Comparison of ENCODE assay signal across 11 cellular contexts in the genomic region with DNA sequence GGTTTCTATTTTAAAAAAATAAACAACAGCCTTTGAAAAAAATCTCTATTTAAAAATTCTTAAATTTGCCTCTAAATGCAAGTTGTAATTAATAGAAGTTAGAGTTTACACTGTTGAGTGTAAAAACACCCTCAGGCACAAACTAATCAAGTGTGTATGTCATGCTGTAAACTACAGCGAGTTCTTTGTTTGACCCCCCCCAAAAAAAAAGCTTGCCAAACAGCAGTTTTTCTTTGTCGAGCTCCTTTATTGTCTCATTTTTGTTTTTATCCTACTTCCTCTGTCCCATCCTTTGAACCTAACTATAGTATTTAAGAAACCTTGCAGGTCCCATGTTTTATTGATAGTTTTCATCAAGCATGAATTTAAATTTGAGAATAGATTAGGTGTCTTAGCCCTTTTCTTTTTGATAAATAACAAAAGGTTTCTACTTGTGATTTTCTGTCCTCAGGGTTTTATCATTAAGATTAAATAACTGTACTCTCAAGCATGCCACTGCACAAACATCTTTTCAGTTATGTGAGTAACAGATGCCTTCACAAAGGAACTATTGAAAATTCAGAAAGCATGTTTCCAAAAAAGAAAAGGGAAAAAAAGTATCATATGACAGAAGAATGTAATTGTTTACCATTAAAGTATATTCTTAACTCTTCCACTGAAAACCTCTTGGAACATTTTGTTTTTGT.
DNase-seq lines count a peak whose midpoint lies in the region; ATAC-seq and TF ChIP-seq lines count a peak whose summit lies in the region.
"Had no signal": no experiment of that assay in that cellular context is flagged by ENCODE, and none has a peak within 500 bp of the region (broad histone marks: within the 10 kb centered on the region; RNA-seq: fewer than 3 reads in every experiment).

No MANE protein-coding gene starts in this region.

- H3F3A ChIP-seq in SK-N-SH (replicated peaks; ENCODE audit: insufficient read depth) = peaks cover 60% of the 10 kb centered on the region

- peaks cover 36 to 69% of the 10 kb centered on the region in 2 experiments for H3K4me1 ChIP-seq in SK-N-SH (ENCODE audit: control insufficient read depth in 1 of 2, insufficient read depth in 2 of 2, low read depth in 1 of 2, low read length in 1 of 2)

- no peak overlapping the region; the same call in 1 of the 2 replicates for H3K9ac ChIP-seq in SK-N-SH

- peak overlapping the region; percentile 47 to 79; a peak in 3 of 4 replicates for H3K27ac ChIP-seq in SK-N-SH (ENCODE audit: low read depth in 2 of 2, low read length in 1 of 2)

- H3K4me3 ChIP-seq in SK-N-SH (ENCODE audit: low read depth in 2 of 2, low read length in 1 of 2) = no peak overlapping the region

- peaks cover 79% of the 10 kb centered on the region for H3K79me2 ChIP-seq in SK-N-SH (ENCODE audit: insufficient read depth)

- H3K4me2 ChIP-seq in SK-N-SH = peak overlapping the region; percentile 34; the same call in 1 of the 2 replicates

- H3K9me3 ChIP-seq in SK-N-SH = no peaks in the 10 kb centered on the region

- H3K27me3 ChIP-seq in SK-N-SH (ENCODE audit: insufficient read depth) = no peaks in the 10 kb centered on the region

- no peak for DNase-seq in SK-N-SH
- peak; percentile 57 for DNase-seq in SK-MEL-5 (ENCODE audit: low read depth, low spot score)
- peak; percentile 52 for DNase-seq in globus pallidus (ENCODE audit: low spot score)
- no peak for DNase-seq in stimulated activated effector memory CD8-positive, alpha-beta T cell treated with anti-CD3 and anti-CD28 coated beads, Interleukin-12 subunit alpha, Interleukin-12 subunit beta, amount 100 ng/mL, for 72 hours (ENCODE audit: low spot score in 2 of 2)
- no peak for DNase-seq in GM20000 (ENCODE audit: low spot score)
- DNase-seq: DMS79, KBM-7, left colon had no signal

- POLR2A ChIA-PET in SK-N-SH (lab: Yijun Ruan, JAX) = no interaction called here

- H3K4me3 Mint-ChIP-seq in stimulated activated effector memory CD8-positive, alpha-beta T cell treated with anti-CD3 and anti-CD28 coated beads, Interleukin-12 subunit alpha, Interleukin-12 subunit beta, amount 100 ng/mL, for 72 hours = no peak overlapping the region

- ATAC-seq in SK-N-SH treated with all-trans-retinoic acid at 6 μM for 48 hours (no peak), HG02885 (IDR thresholded peaks at IDR 0.05; ENCODE audit: poor library complexity, unreplicated experiment) (no peak), GM19452 (IDR thresholded peaks at IDR 0.05; ENCODE audit: unreplicated experiment) (no peak)
- ATAC-seq in stimulated activated effector memory CD8-positive, alpha-beta T cell treated with anti-CD3 and anti-CD28 coated beads, Interleukin-12 subunit alpha, Interleukin-12 subunit beta, amount 100 ng/mL, for 72 hours = no peak
- ATAC-seq: left colon had no signal

- H3K36me3 ChIP-seq in SK-N-SH (replicated peaks in 1 of 2; ENCODE audit: control insufficient read depth in 1 of 2, insufficient read depth in 2 of 2, low read length in 1 of 2) = peaks cover 35 to 36% of the 10 kb centered on the region in 2 experiments

- H3K9me2 ChIP-seq in SK-N-SH = no peaks in the 10 kb centered on the region

- H3K27ac Mint-ChIP-seq in stimulated activated effector memory CD8-positive, alpha-beta T cell treated with anti-CD3 and anti-CD28 coated beads, Interleukin-12 subunit alpha, Interleukin-12 subunit beta, amount 100 ng/mL, for 72 hours = peak overlapping the region; percentile 40

- TF ChIP-seq CTCF in SK-N-SH (IDR thresholded peaks at IDR 0.05) (no peak), GM20000 (IDR thresholded peaks at IDR 0.05; ENCODE audit: extremely low read depth, missing control alignments) (no peak)

- WGBS in SK-N-SH (ENCODE audit: low lambda C conversion rate) = 72% methylated on average over 2 of the region's 2 CpGs

- no peaks in the 10 kb centered on the region for H4K20me1 ChIP-seq in SK-N-SH (ENCODE audit: insufficient read depth)

- CTCF ChIA-PET in SK-N-SH (lab: Yijun Ruan, JAX) = interaction anchor here (0.6 kb wide), 1 partner anchor 169 kb away, joined by 3 read pairs; no protein-coding TSS in a partner anchor

- no peak overlapping the region for H2AFZ ChIP-seq in SK-N-SH (ENCODE audit: low read depth)

- TF ChIP-seq RAD21 in SK-N-SH (IDR thresholded peaks at IDR 0.05; ENCODE audit: low read length) = no peak

- peaks cover 43% of the 10 kb centered on the region for H3K4me1 Mint-ChIP-seq in stimulated activated effector memory CD8-positive, alpha-beta T cell treated with anti-CD3 and anti-CD28 coated beads, Interleukin-12 subunit alpha, Interleukin-12 subunit beta, amount 100 ng/mL, for 72 hours

- peaks cover 100% of the 10 kb centered on the region for H3K36me3 Mint-ChIP-seq in stimulated activated effector memory CD8-positive, alpha-beta T cell treated with anti-CD3 and anti-CD28 coated beads, Interleukin-12 subunit alpha, Interleukin-12 subunit beta, amount 100 ng/mL, for 72 hours

- H3K9me3 Mint-ChIP-seq in stimulated activated effector memory CD8-positive, alpha-beta T cell treated with anti-CD3 and anti-CD28 coated beads, Interleukin-12 subunit alpha, Interleukin-12 subunit beta, amount 100 ng/mL, for 72 hours = no peaks in the 10 kb centered on the region

- TF ChIP-seq EP300 in SK-N-SH (IDR thresholded peaks at IDR 0.05; ENCODE audit: borderline replicate concordance in 1 of 2, low read depth in 1 of 2, low read length in 1 of 2) = no peak

- in situ Hi-C loops in SK-MEL-5 (cut with HindIII; ENCODE audit: low pct_unique_long_range_greater_than_20kb, low sequenced_read_pairs) = no loop called here

TF ChIP-seq in SK-N-SH, 30 proteins besides CTCF, POLR2A, EP300 and RAD21:
- TF ChIP-seq, protein P1, sequence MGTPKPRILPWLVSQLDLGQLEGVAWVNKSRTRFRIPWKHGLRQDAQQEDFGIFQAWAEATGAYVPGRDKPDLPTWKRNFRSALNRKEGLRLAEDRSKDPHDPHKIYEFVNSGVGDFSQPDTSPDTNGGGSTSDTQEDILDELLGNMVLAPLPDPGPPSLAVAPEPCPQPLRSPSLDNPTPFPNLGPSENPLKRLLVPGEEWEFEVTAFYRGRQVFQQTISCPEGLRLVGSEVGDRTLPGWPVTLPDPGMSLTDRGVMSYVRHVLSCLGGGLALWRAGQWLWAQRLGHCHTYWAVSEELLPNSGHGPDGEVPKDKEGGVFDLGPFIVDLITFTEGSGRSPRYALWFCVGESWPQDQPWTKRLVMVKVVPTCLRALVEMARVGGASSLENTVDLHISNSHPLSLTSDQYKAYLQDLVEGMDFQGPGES (IDR thresholded peaks at IDR 0.05; ENCODE audit: low read depth, low read length) = no peak
- TF ChIP-seq, protein P2, sequence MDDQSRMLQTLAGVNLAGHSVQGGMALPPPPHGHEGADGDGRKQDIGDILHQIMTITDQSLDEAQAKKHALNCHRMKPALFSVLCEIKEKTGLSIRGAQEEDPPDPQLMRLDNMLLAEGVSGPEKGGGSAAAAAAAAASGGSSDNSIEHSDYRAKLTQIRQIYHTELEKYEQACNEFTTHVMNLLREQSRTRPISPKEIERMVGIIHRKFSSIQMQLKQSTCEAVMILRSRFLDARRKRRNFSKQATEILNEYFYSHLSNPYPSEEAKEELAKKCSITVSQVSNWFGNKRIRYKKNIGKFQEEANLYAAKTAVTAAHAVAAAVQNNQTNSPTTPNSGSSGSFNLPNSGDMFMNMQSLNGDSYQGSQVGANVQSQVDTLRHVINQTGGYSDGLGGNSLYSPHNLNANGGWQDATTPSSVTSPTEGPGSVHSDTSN (IDR thresholded peaks at IDR 0.05) = no peak
- TF ChIP-seq TCF12 (IDR thresholded peaks at IDR 0.05) = no peak
- TF ChIP-seq, protein P3, sequence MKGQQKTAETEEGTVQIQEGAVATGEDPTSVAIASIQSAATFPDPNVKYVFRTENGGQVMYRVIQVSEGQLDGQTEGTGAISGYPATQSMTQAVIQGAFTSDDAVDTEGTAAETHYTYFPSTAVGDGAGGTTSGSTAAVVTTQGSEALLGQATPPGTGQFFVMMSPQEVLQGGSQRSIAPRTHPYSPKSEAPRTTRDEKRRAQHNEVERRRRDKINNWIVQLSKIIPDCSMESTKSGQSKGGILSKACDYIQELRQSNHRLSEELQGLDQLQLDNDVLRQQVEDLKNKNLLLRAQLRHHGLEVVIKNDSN (IDR thresholded peaks at IDR 0.05; ENCODE audit: borderline replicate concordance, low read depth) = no peak

TF ChIP-seq in SK-N-SH treated with all-trans-retinoic acid at 6 μM for 48 hours, 23 proteins besides CTCF, POLR2A, EP300 and RAD21 (continues in another document):
- TF ChIP-seq, protein P4, sequence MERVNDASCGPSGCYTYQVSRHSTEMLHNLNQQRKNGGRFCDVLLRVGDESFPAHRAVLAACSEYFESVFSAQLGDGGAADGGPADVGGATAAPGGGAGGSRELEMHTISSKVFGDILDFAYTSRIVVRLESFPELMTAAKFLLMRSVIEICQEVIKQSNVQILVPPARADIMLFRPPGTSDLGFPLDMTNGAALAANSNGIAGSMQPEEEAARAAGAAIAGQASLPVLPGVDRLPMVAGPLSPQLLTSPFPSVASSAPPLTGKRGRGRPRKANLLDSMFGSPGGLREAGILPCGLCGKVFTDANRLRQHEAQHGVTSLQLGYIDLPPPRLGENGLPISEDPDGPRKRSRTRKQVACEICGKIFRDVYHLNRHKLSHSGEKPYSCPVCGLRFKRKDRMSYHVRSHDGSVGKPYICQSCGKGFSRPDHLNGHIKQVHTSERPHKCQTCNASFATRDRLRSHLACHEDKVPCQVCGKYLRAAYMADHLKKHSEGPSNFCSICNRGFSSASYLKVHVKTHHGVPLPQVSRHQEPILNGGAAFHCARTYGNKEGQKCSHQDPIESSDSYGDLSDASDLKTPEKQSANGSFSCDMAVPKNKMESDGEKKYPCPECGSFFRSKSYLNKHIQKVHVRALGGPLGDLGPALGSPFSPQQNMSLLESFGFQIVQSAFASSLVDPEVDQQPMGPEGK (CRISPR knock-in tag; IDR thresholded peaks at IDR 0.05; ENCODE audit: borderline replicate concordance) = no peak
- TF ChIP-seq TCF4 (CRISPR knock-in tag; IDR thresholded peaks at IDR 0.05; ENCODE audit: borderline replicate concordance) (no peak), ZC3H10 (CRISPR knock-in tag; IDR thresholded peaks at IDR 0.05) (no peak), GLIS3 (CRISPR knock-in tag; IDR thresholded peaks at IDR 0.05) (no peak), ZFP30 (CRISPR knock-in tag; IDR thresholded peaks at IDR 0.05) (no peak)

Comparison
In these comparisons a context has a peak if more than half of its experiments do, and no peak if none do; other contexts are left out.
1. DNase-seq: peak in SK-MEL-5 (single experiment) and globus pallidus (single experiment); none in SK-N-SH (single experiment), stimulated activated effector memory CD8-positive, alpha-beta T cell treated with anti-CD3 and anti-CD28 coated beads, Interleukin-12 subunit alpha, Interleukin-12 subunit beta, amount 100 ng/mL, for 72 hours (0 of 2) and GM20000 (single experiment).